Comparison of ENCODE assay signal across 26 cellular contexts in the genomic region with DNA sequence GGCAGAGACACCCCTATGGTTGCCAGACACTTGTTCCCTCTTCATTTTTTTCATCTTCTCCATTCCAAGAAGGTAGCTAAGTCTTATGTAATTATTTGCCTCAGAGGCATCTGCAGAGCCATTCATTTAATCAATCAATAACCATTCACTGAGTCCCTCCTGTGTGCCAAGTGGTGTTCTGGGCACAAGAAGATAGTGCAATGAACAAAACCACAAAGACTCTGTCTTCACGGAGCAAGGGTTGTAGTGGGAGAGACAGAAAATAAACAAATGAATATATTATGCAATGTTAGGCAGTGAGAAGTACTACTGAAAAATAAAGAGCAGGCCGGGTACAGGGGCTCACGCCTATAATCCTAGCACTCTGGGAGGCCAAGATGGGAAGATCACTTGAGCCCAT. TPM values are rescaled to one million over a fixed set of nuclear protein-coding genes. Genes with fewer than 3 reads are reported as not detected.
DNase-seq lines count a peak whose midpoint lies in the region; ATAC-seq and TF ChIP-seq lines count a peak whose summit lies in the region.
"Had no signal": no experiment of that assay in that cellular context is flagged by ENCODE, and none has a peak within 500 bp of the region (broad histone marks: within the 10 kb centered on the region; RNA-seq: fewer than 3 reads in every experiment).

No MANE protein-coding gene starts in this region.

- TF ChIP-seq CTCF in stomach (IDR thresholded peaks at IDR 0.05): no peak

- peak; percentile 33 for DNase-seq in NCI-H2107 treated with DMSO at 0.1 percent for 48 hours (lab: John Stamatoyannopoulos, UW; ENCODE audit: unreplicated experiment)
- DNase-seq in NCI-H2107 (lab: John Stamatoyannopoulos, UW): no peak
- DNase-seq in OCI-M1 (lab: John Stamatoyannopoulos, UW): peak; percentile 39
- DNase-seq in iris pigment epithelial cell (ENCODE audit: low read depth): peak; percentile 35
- DNase-seq in stomach: no peak
- DNase-seq in SK-N-DZ (ENCODE audit: low spot score): no peak
- DNase-seq: CD8-positive, alpha-beta T cell; DMS 273 treated with DMSO at 0.1 percent for 48 hours; DMS79; EL; GDM1; KG1; NCI-H1092 treated with DMSO at 0.1 percent for 48 hours; NCI-H1436; NCI-H187; NCI-H2081 treated with DMSO at 0.1 percent for 48 hours; NCI-H524; NCI-H748 treated with DMSO at 0.1 percent for 48 hours; PC-3; SJCRH30 had no signal

- TF ChIP-seq EP300 in stomach (IDR thresholded peaks at IDR 0.05): no peak

- no peak overlapping the region for H3K27ac ChIP-seq in stomach
- H3K27ac ChIP-seq: 22Rv1, C4-2B, SJCRH30 had no signal

- intact Hi-C loops in stomach (cut with DNase I; ENCODE audit: low total_unique reads): no loop called here

- no peak overlapping the region for H3K4me3 ChIP-seq in stomach
- H3K4me3 ChIP-seq: GM12878, SJCRH30 had no signal

- H3K4me1 ChIP-seq in stomach: no peaks in the 10 kb centered on the region

- no peak for ATAC-seq in HG03139 (IDR thresholded peaks at IDR 0.05; ENCODE audit: unreplicated experiment)
- ATAC-seq: CD8-positive, alpha-beta T cell; GM12878; HCT116; PC-3; Right ventricle myocardium inferior had no signal

- H3K36me3 ChIP-seq in stomach: no peaks in the 10 kb centered on the region
- H3K36me3 ChIP-seq: SJCRH30 had no signal

- TF ChIP-seq POLR2A in stomach (IDR thresholded peaks at IDR 0.05): no peak

- 66 to 74% (median 70%) methylated on average over 3 of the region's 3 CpGs for WGBS in stomach, 5 donors

- no peaks in the 10 kb centered on the region for H3K9me3 ChIP-seq in stomach
- H3K9me3 ChIP-seq: SJCRH30 had no signal

- no peaks in the 10 kb centered on the region for H3K27me3 ChIP-seq in stomach
- H3K27me3 ChIP-seq: SJCRH30 had no signal

RNA-seq across cellular contexts. Expression of gene CTNNA1, which starts 41.4 kb away (rescaled TPM):
- 100 to 1,000 TPM; 199 to 531 (median 258) TPM for total RNA-seq in stomach
- 100 to 1,000 TPM in 2 of 3 donors, 10 to 100 TPM in 1; 88.7 to 138 (median 103) TPM for polyA plus RNA-seq in stomach
- 123 and 129 TPM in 2 replicates for polyA plus RNA-seq in SK-N-DZ (2014; cell fraction: cytosol; rRNA removed)
- 77.1 and 82.1 TPM in 2 replicates for polyA plus RNA-seq in SK-N-DZ (2014; cell fraction: nucleus; rRNA removed)

Comparison
In these comparisons a context has a peak if more than half of its experiments do, and no peak if none do; other contexts are left out.
1. DNase-seq: peak in NCI-H2107 treated with DMSO at 0.1 percent for 48 hours (single experiment), OCI-M1 (single experiment) and iris pigment epithelial cell (single experiment); none in NCI-H2107 (single experiment), stomach (single experiment) and SK-N-DZ (single experiment).